18 cellular contexts compared by ENCODE assay signal in genomic region chr11:119266517-119267255, GRCh38. TPM values are rescaled to one million over a fixed set of nuclear protein-coding genes. Genes with fewer than 3 reads are reported as not detected.
DNase-seq lines count a peak whose midpoint lies in the region; ATAC-seq, FAIRE-seq and TF ChIP-seq lines count a peak whose summit lies in the region.
"Had no signal": no experiment of that assay in that cellular context is flagged by ENCODE, and none has a peak within 500 bp of the region (broad histone marks: within the 10 kb centered on the region; RNA-seq: fewer than 3 reads in every experiment).

No MANE protein-coding gene starts in this region.

- peaks cover 38% of the 10 kb centered on the region for H3K4me1 Mint-ChIP-seq in activated T-cell treated with anti-CD3 and anti-CD28 coated beads, Interleukin-2, amount 50 U/mL, for 4 hours (ENCODE audit: low read depth)
- H3K4me1 Mint-ChIP-seq in activated T-helper 2 cell treated with anti-CD3 and anti-CD28 coated beads, Interferon-gamma antibody, Interleukin-2, Interleukin-4, amounts not matched to agents 10 μg/mL and 5 μg/mL and 100 μg/mL, durations not matched to agents 14 hours and 24 hours and 36 hours (ENCODE audit: low read depth): peaks cover 38% of the 10 kb centered on the region
- H3K4me1 Mint-ChIP-seq in nephron progenitor cell: no peaks in the 10 kb centered on the region

- H3K9me3 Mint-ChIP-seq in activated T-cell treated with anti-CD3 and anti-CD28 coated beads, Interleukin-2, amount 50 U/mL, for 4 hours: no peaks in the 10 kb centered on the region
- no peaks in the 10 kb centered on the region for H3K9me3 Mint-ChIP-seq in activated T-helper 2 cell treated with anti-CD3 and anti-CD28 coated beads, Interferon-gamma antibody, Interleukin-2, Interleukin-4, amounts not matched to agents 10 μg/mL and 5 μg/mL and 100 μg/mL, durations not matched to agents 14 hours and 24 hours and 36 hours
- no peaks in the 10 kb centered on the region for H3K9me3 Mint-ChIP-seq in nephron progenitor cell

- H3K27ac Mint-ChIP-seq in activated T-helper 2 cell treated with anti-CD3 and anti-CD28 coated beads, Interferon-gamma antibody, Interleukin-2, Interleukin-4, amounts not matched to agents 10 μg/mL and 5 μg/mL and 100 μg/mL, durations not matched to agents 14 hours and 24 hours and 36 hours: peak overlapping the region; percentile 67
- H3K27ac Mint-ChIP-seq in nephron progenitor cell: peak overlapping the region; percentile 6

- H3K4me3 Mint-ChIP-seq in activated T-cell treated with anti-CD3 and anti-CD28 coated beads, Interleukin-2, amount 50 U/mL, for 4 hours: peak overlapping the region; percentile 60
- peak overlapping the region; percentile 42 for H3K4me3 Mint-ChIP-seq in activated T-helper 2 cell treated with anti-CD3 and anti-CD28 coated beads, Interferon-gamma antibody, Interleukin-2, Interleukin-4, amounts not matched to agents 10 μg/mL and 5 μg/mL and 100 μg/mL, durations not matched to agents 14 hours and 24 hours and 36 hours (ENCODE audit: low read depth)
- no peak overlapping the region for H3K4me3 Mint-ChIP-seq in nephron progenitor cell

- FAIRE-seq in GM19239 (lab: Jason Lieb, UNC): peak; percentile 11
- FAIRE-seq: K562, urothelium cell line had no signal

- intact Hi-C loops in activated T-helper 2 cell treated with anti-CD3 and anti-CD28 coated beads, Interferon-gamma antibody, Interleukin-2, Interleukin-4, amounts not matched to agents 10 μg/mL and 5 μg/mL and 100 μg/mL, durations not matched to agents 14 hours and 24 hours and 36 hours (cut with micrococcal nuclease): loop anchor here (2.0 kb wide), 1 partner anchor 18 kb away; no protein-coding TSS in a partner anchor

- peak; percentile 49 to 53 for ATAC-seq in activated T-cell treated with anti-CD3 and anti-CD28 coated beads, Interleukin-2, amount 50 U/mL, for 4 hours
- ATAC-seq in HG03280 (IDR thresholded peaks at IDR 0.05; ENCODE audit: unreplicated experiment) (no peak), HG03571 (IDR thresholded peaks at IDR 0.05; ENCODE audit: unreplicated experiment) (no peak)
- ATAC-seq: HCT116, left ventricle myocardium superior had no signal

- no peak for DNase-seq in activated T-cell treated with anti-CD3 and anti-CD28 coated beads, Interleukin-2, amount 50 U/mL, for 4 hours
- DNase-seq in activated T-cell treated with anti-CD3 and anti-CD28 coated beads for 4 hours (no peak), GM19239 (ENCODE audit: insufficient read length, low spot score) (no peak), nephron progenitor cell (no peak), HT-29 (ENCODE audit: low spot score) (no peak)
- DNase-seq in activated T-helper 2 cell treated with anti-CD3 and anti-CD28 coated beads, Interferon-gamma antibody, Interleukin-2, Interleukin-4, amounts not matched to agents 10 μg/mL and 5 μg/mL and 100 μg/mL, durations not matched to agents 14 hours and 24 hours and 36 hours (ENCODE audit: low spot score): no peak
- DNase-seq: activated CD8-positive, alpha-beta memory T cell treated with anti-CD3 and anti-CD28 coated beads for 24 hours; central memory CD4-positive, alpha-beta T cell; left ventricle myocardium superior; SIG-M5; stimulated activated naive CD4-positive, alpha-beta T cell treated with Interleukin-2 at 50 U/mL for 16 hours; T1000 had no signal

- no peak for TF ChIP-seq CTCF in nephron progenitor cell (IDR thresholded peaks at IDR 0.05)

- H3K36me3 Mint-ChIP-seq in activated T-cell treated with anti-CD3 and anti-CD28 coated beads, Interleukin-2, amount 50 U/mL, for 4 hours (ENCODE audit: insufficient read depth): no peaks in the 10 kb centered on the region
- peaks cover 8% of the 10 kb centered on the region for H3K36me3 Mint-ChIP-seq in activated T-helper 2 cell treated with anti-CD3 and anti-CD28 coated beads, Interferon-gamma antibody, Interleukin-2, Interleukin-4, amounts not matched to agents 10 μg/mL and 5 μg/mL and 100 μg/mL, durations not matched to agents 14 hours and 24 hours and 36 hours (ENCODE audit: low read depth)
- peaks cover 16% of the 10 kb centered on the region for H3K36me3 Mint-ChIP-seq in nephron progenitor cell (ENCODE audit: low read depth)

- H3K27me3 Mint-ChIP-seq in activated T-cell treated with anti-CD3 and anti-CD28 coated beads, Interleukin-2, amount 50 U/mL, for 4 hours (ENCODE audit: low read depth): no peaks in the 10 kb centered on the region
- no peaks in the 10 kb centered on the region for H3K27me3 Mint-ChIP-seq in activated T-helper 2 cell treated with anti-CD3 and anti-CD28 coated beads, Interferon-gamma antibody, Interleukin-2, Interleukin-4, amounts not matched to agents 10 μg/mL and 5 μg/mL and 100 μg/mL, durations not matched to agents 14 hours and 24 hours and 36 hours (ENCODE audit: low read depth)
- no peaks in the 10 kb centered on the region for H3K27me3 Mint-ChIP-seq in nephron progenitor cell (ENCODE audit: low read depth, poor library complexity)
- H3K27me3 Mint-ChIP-seq: progenitor cell of endocrine pancreas had no signal

RNA-seq across cellular contexts. Expression of gene MCAM, which starts 50.2 kb away (rescaled TPM):
- total RNA-seq in activated T-cell treated with anti-CD3 and anti-CD28 coated beads, Interleukin-2, amount 50 U/mL, for 4 hours: 1 to 10 TPM in 2 of 3 donors, under 1 TPM in 1; 0.96 to 3.2 (median 2.1) TPM
- total RNA-seq in activated T-helper 2 cell treated with anti-CD3 and anti-CD28 coated beads, Interferon-gamma antibody, Interleukin-2, Interleukin-4, amounts not matched to agents 10 μg/mL and 5 μg/mL and 100 μg/mL, durations not matched to agents 14 hours and 24 hours and 36 hours: 6.0 and 7.2 TPM in 2 replicates
- 6.4 and 9.9 TPM in 2 replicates for total RNA-seq in HT-29 (2014; rRNA removed; shearing (Covaris generic))

Comparison
In these comparisons a context has a peak if more than half of its experiments do, and no peak if none do; other contexts are left out.
1. ATAC-seq: peak in activated T-cell treated with anti-CD3 and anti-CD28 coated beads, Interleukin-2, amount 50 U/mL, for 4 hours (2 of 2); none in HG03280 (single experiment) and HG03571 (single experiment).